Comparison of ENCODE assay signal across 22 cellular contexts in the genomic region with DNA sequence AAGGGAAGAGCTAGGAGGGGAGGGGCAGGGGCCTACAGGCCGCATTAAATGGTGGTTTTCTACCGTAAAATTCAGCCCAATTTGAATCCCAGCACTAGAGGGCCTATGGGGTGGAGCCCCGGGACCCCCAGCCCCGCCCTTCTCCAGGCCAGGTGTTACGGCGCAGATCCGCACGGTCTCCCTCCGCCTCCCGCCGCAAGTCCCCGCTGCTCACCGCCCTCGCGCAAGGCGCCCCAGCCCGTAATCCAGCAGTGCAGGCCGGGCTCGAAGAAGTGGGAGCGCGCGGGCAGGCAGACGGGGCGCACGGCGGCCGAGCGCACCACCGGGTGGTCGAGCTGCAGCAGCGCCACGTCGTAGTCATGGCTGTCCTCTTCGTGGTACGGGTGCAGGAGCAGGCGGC. TPM values are rescaled to one million over a fixed set of nuclear protein-coding genes. Genes with fewer than 3 reads are reported as not detected.
A peak's percentile ranks its signal among the peaks of the same experiment; 100 is the strongest.
DNase-seq lines count a peak whose midpoint lies in the region; ATAC-seq, FAIRE-seq and TF ChIP-seq lines count a peak whose summit lies in the region.
"Had no signal": no experiment of that assay in that cellular context is flagged by ENCODE, and none has a peak within 500 bp of the region (broad histone marks: within the 10 kb centered on the region; RNA-seq: fewer than 3 reads in every experiment).

No MANE protein-coding gene starts in this region.

- H3K4ac ChIP-seq in H9 (ENCODE audit: low read depth, low read length), result no peak overlapping the region
- H3K4ac ChIP-seq in H1 (replicated peaks; ENCODE audit: insufficient read length, low read depth, low read length), result no peak overlapping the region

- peak in 1 of 2 experiments; percentile 31; a peak in 1 of 4 replicates for TF ChIP-seq RAD21 in H1 (IDR thresholded peaks at IDR 0.05 in 1 of 2, conservative IDR thresholded peaks at IDR 0.05 in 1 of 2; ENCODE audit: low read depth in 2 of 2, low read length in 2 of 2)

- H2BK20ac ChIP-seq in H9 (ENCODE audit: low read depth, low read length, poor library complexity, severe bottlenecking) (no peak overlapping the region), H1 (ENCODE audit: low read length) (no peak overlapping the region)

- DNase-seq in Daoy (ENCODE audit: low read depth) (peak; percentile 27), H9 (peak; percentile 81), H1 (ENCODE audit: low read depth in 1 of 2, low spot score in 2 of 2) (peak; percentile 64 to 83), left kidney (ENCODE audit: low read depth, low spot score) (peak; percentile 79), sciatic nerve (ENCODE audit: low spot score) (no peak), kidney (no peak), brain microvascular endothelial cell (no peak)
- DNase-seq: activated naive CD4-positive, alpha-beta T cell treated with anti-CD3 and anti-CD28 coated beads, Interleukin-2, amount 50 U/mL, for 16 hours; activated T-cell treated with anti-CD3 and anti-CD28 coated beads, Interleukin-2, amount 50 U/mL, for 1 hour; COR-L47; GDM1; immature natural killer cell; NCI-H187; stimulated activated CD4-positive, alpha-beta T cell treated with anti-CD3 and anti-CD28 coated beads, Interleukin-2, amount 100 ng/mL, for 48 hours had no signal

- H3K23ac ChIP-seq in H9 (ENCODE audit: insufficient read length, low read depth, low read length), result no peak overlapping the region
- H3K23ac ChIP-seq in H1 (ENCODE audit: insufficient read length), result no peak overlapping the region

- no peak overlapping the region for H4K5ac ChIP-seq in H9 (ENCODE audit: insufficient read length, low read depth, low read length)
- no peak overlapping the region for H4K5ac ChIP-seq in H1 (ENCODE audit: insufficient read length, low read depth, low read length)

- H3K79me1 ChIP-seq in H9 (ENCODE audit: insufficient read depth, low read depth, low read length, poor library complexity, severe bottlenecking) (no peaks in the 10 kb centered on the region), H1 (ENCODE audit: low read depth, low read length) (no peaks in the 10 kb centered on the region)

- H3K27me3 Mint-ChIP-seq in H9 (ENCODE audit: low read depth), result peaks cover 47% of the 10 kb centered on the region

- H3K9ac ChIP-seq in H9 (ENCODE audit: extremely low read depth, insufficient read length, low read length) (no peak overlapping the region), H1 (replicated peaks in 1 of 4; ENCODE audit: extremely low read depth in 1 of 4, low read depth in 3 of 4, low read length in 3 of 4) (no peak overlapping the region; a peak in 1 of 7 replicates), kidney (ENCODE audit: low read length in 2 of 2) (no peak overlapping the region)

- H3K18ac ChIP-seq in H9 (ENCODE audit: insufficient read length, low read depth, low read length) (no peak overlapping the region), H1 (ENCODE audit: extremely low read depth, low read length) (peak overlapping the region; percentile 93)

- no peak overlapping the region for H3T11ph ChIP-seq in H9 (ENCODE audit: low read length)

- no peaks in the 10 kb centered on the region for H3K36me3 ChIP-seq in H1 (ENCODE audit: control insufficient read depth in 2 of 4, insufficient read depth in 4 of 4, low read length in 3 of 4)
- H3K36me3 ChIP-seq in kidney (ENCODE audit: control insufficient read depth in 1 of 2, insufficient read depth in 2 of 2, low read length in 2 of 2), result no peaks in the 10 kb centered on the region
- no peaks in the 10 kb centered on the region for H3K36me3 ChIP-seq in brain microvascular endothelial cell (replicated peaks)
- H3K36me3 ChIP-seq: pancreas had no signal

- peak; percentile 23; the same call in 1 of the 3 replicates for TF ChIP-seq CTCF in H9 (conservative IDR thresholded peaks at IDR 0.05)
- TF ChIP-seq CTCF in H1 (IDR thresholded peaks at IDR 0.05; ENCODE audit: control extremely low read depth in 1 of 3, insufficient read depth in 1 of 3, low read depth in 1 of 3, low read length in 3 of 3), result peak in 1 of 3 experiments; percentile 9; a peak in 1 of 4 replicates
- TF ChIP-seq CTCF in kidney (IDR thresholded peaks at IDR 0.05; ENCODE audit: borderline replicate concordance, extremely low read depth, insufficient read depth), result no peak
- TF ChIP-seq CTCF in brain microvascular endothelial cell (IDR thresholded peaks at IDR 0.05; ENCODE audit: low read depth, low read length, missing control alignments), result no peak

- H3K23me2 ChIP-seq in H9 (ENCODE audit: insufficient read length, low read depth, low read length, poor library complexity, severe bottlenecking) (peaks cover 3% of the 10 kb centered on the region), H1 (ENCODE audit: low read depth, low read length) (peaks cover 19% of the 10 kb centered on the region; the same call in 1 of the 2 replicates)

- H4K8ac ChIP-seq in H9 (replicated peaks; ENCODE audit: insufficient read length, low read depth, low read length), result no peak overlapping the region
- H4K8ac ChIP-seq in H1 (ENCODE audit: extremely low read depth, insufficient read depth, low read length), result peak overlapping the region; percentile 37; the same call in 1 of the 2 replicates

- H3K79me2 ChIP-seq in H9 (ENCODE audit: insufficient read depth, low read length) (no peaks in the 10 kb centered on the region), H1 (ENCODE audit: control insufficient read depth in 1 of 2, insufficient read depth in 2 of 2, low read length in 2 of 2) (no peaks in the 10 kb centered on the region)

- H3K9me3 Mint-ChIP-seq in H9, result no peaks in the 10 kb centered on the region; a peak in 1 of 5 replicates
- H3K9me3 Mint-ChIP-seq: immature natural killer cell had no signal

- H3K27me3 ChIP-seq in H9 (ENCODE audit: insufficient read depth, low read length) (peaks cover 16% of the 10 kb centered on the region), H1 (replicated peaks in 1 of 4; ENCODE audit: control insufficient read depth in 3 of 4, extremely low read depth in 1 of 4, insufficient read depth in 3 of 4, low read length in 3 of 4) (peaks cover 14 to 61% (median 56%) of the 10 kb centered on the region in 4 experiments), brain microvascular endothelial cell (replicated peaks) (peaks cover 12% of the 10 kb centered on the region)

- H2BK120ac ChIP-seq in H9 (ENCODE audit: low read depth, low read length, poor library complexity, severe bottlenecking), result no peak overlapping the region
- H2BK120ac ChIP-seq in H1 (replicated peaks; ENCODE audit: low read depth, low read length), result no peak overlapping the region

- peaks cover 2 to 9% (median 6%) of the 10 kb centered on the region in 3 experiments; a peak in 5 of 7 replicates for H3K36me3 Mint-ChIP-seq in H9 (ENCODE audit: insufficient read depth in 1 of 3, low read depth in 3 of 3)
- H3K36me3 Mint-ChIP-seq: immature natural killer cell had no signal

- H3K4me3 ChIP-seq in H1 (ENCODE audit: extremely low read depth in 1 of 4, insufficient read depth in 2 of 4, low read depth in 3 of 4, low read length in 4 of 4) (peak overlapping the region; percentile 23 to 55 (median 28); a peak in 6 of 8 replicates), kidney (ENCODE audit: low read length in 2 of 2) (no peak overlapping the region), brain microvascular endothelial cell (ENCODE audit: low read depth, low read length) (no peak overlapping the region)
- H3K4me3 ChIP-seq: GM12878, lung, pancreas had no signal

- 0 out of 2 replicates have a peak overlapping the region, but pooled peaks have one; percentile 69 for H3K14ac ChIP-seq in H9 (ENCODE audit: insufficient read depth, low read length)
- H3K14ac ChIP-seq in H1 (ENCODE audit: insufficient read length), result no peak overlapping the region

- H3K9me3 ChIP-seq in H9 (ENCODE audit: control insufficient read depth, low read depth, low read length), result no peaks in the 10 kb centered on the region
- H3K9me3 ChIP-seq in H1 (ENCODE audit: insufficient read depth in 2 of 2, low read depth in 1 of 2, low read length in 1 of 2), result peaks cover 0 to 3% of the 10 kb centered on the region in 2 experiments; a peak in 2 of 4 replicates
- H3K9me3 ChIP-seq in kidney (ENCODE audit: control insufficient read depth in 1 of 2, low read length in 2 of 2), result no peaks in the 10 kb centered on the region
- H3K9me3 ChIP-seq: pancreas had no signal

- ATAC-seq in sciatic nerve, result no peak
- ATAC-seq: GM12878, pancreas had no signal

- in situ Hi-C loops in brain microvascular endothelial cell (cut with HindIII; ENCODE audit: low pct_ligation_motif_present, low sequenced_read_pairs), result no loop called here

- H3K4me1 Mint-ChIP-seq in H9, result no peaks in the 10 kb centered on the region
- H3K4me1 Mint-ChIP-seq: immature natural killer cell had no signal

- WGBS in H9 (ENCODE audit: extremely low coverage, insufficient read length, low lambda C conversion rate), result no CpG with 5 or more reads among the region's 36 CpGs
- 5% methylated on average over 30 of the region's 36 CpGs; no CpG with 5 or more reads in 1 of the 2 experiments for WGBS in H1 (ENCODE audit: extremely low coverage in 1 of 2, insufficient coverage in 1 of 2, insufficient read length in 1 of 2, insufficient replicate concordance in 2 of 2, low coverage in 1 of 2, low lambda C conversion rate in 2 of 2, missing lambda C conversion rate in 1 of 2), 2 experiments

- no peak overlapping the region for H2BK12ac ChIP-seq in H9 (ENCODE audit: insufficient read length, low read depth, low read length)
- H2BK12ac ChIP-seq in H1 (ENCODE audit: low read depth, low read length), result 0 out of 2 replicates have a peak overlapping the region, but pooled peaks have one; percentile 75

- peak overlapping the region; percentile 12 to 51; a peak in 3 of 5 replicates for H3K4me3 Mint-ChIP-seq in H9
- H3K4me3 Mint-ChIP-seq: immature natural killer cell had no signal

- H3K4me1 ChIP-seq in H9 (ENCODE audit: insufficient read depth, low read length) (no peaks in the 10 kb centered on the region), H1 (replicated peaks in 1 of 4; ENCODE audit: control insufficient read depth in 3 of 4, insufficient read depth in 4 of 4, low read length in 3 of 4) (peaks cover 2 to 12% (median 5%) of the 10 kb centered on the region in 4 experiments; a peak in 4 of 7 replicates), kidney (ENCODE audit: control insufficient read depth in 1 of 2, insufficient read depth in 1 of 2, low read depth in 1 of 2, low read length in 2 of 2) (no peaks in the 10 kb centered on the region)
- H3K4me1 ChIP-seq: pancreas had no signal

- H2AK5ac ChIP-seq in H9 (ENCODE audit: insufficient read length, low read length) (no peak overlapping the region), H1 (ENCODE audit: low read depth, low read length) (no peak overlapping the region)

- H4K20me1 ChIP-seq in H9 (ENCODE audit: control insufficient read depth, insufficient read depth, insufficient read length) (peaks cover 2% of the 10 kb centered on the region), H1 (replicated peaks in 1 of 2; ENCODE audit: control insufficient read depth in 1 of 2, insufficient read depth in 2 of 2, low read length in 2 of 2) (peaks cover 0 to 15% of the 10 kb centered on the region in 2 experiments)

- no peak for TF ChIP-seq POLR2A in H1 (IDR thresholded peaks at IDR 0.05; ENCODE audit: control extremely low read depth in 1 of 2, low read depth in 2 of 2, low read length in 2 of 2)

- no peak overlapping the region for H3K27ac Mint-ChIP-seq in H9
- H3K27ac Mint-ChIP-seq: immature natural killer cell had no signal

- CTCF ChIA-PET in H1 (lab: Charles Lee; ENCODE audit: partially characterized antibody), result interaction anchor here (0.5 to 1.8 kb wide), 7 partner anchors 10 to 130 kb away, joined by 3 to 9 read pairs (median 3); no protein-coding TSS in a partner anchor

- no peak for TF ChIP-seq EP300 in H1 (IDR thresholded peaks at IDR 0.05; ENCODE audit: borderline replicate concordance in 1 of 2, low read depth in 2 of 2, low read length in 2 of 2)

- POLR2A ChIA-PET in H1 (lab: Charles Lee; ENCODE audit: partially characterized antibody), result interaction anchor here (0.8 to 1.8 kb wide), 2 partner anchors 17 to 81 kb away, joined by 4 to 5 read pairs; a partner anchor contains a TSS

- H4K91ac ChIP-seq in H9 (ENCODE audit: insufficient read length, low read depth, low read length) (no peak overlapping the region), H1 (replicated peaks; ENCODE audit: insufficient read length, low read length) (peak overlapping the region; percentile 91)

- H2BK15ac ChIP-seq in H9 (ENCODE audit: low read depth, low read length) (no peak overlapping the region), H1 (ENCODE audit: low read length) (no peak overlapping the region; the same call in 1 of the 2 replicates)

- H3K4me2 ChIP-seq in H9 (ENCODE audit: insufficient read depth, insufficient read length, low read length), result peak overlapping the region; percentile 38
- peak overlapping the region; percentile 60 to 92 for H3K4me2 ChIP-seq in H1 (ENCODE audit: insufficient read depth in 1 of 2, low read depth in 2 of 2, low read length in 2 of 2)

- FAIRE-seq in H1 (lab: Jason Lieb, UNC) (no peak), kidney (lab: Jason Lieb, UNC) (no peak)
- FAIRE-seq: endometrium, GM12878, pancreas, urothelium cell line had no signal

- H3K27ac ChIP-seq in H9 (ENCODE audit: insufficient read length, low read depth, low read length) (no peak overlapping the region), H1 (ENCODE audit: low read depth, low read length) (no peak overlapping the region), kidney (ENCODE audit: low read depth in 2 of 2, low read length in 2 of 2) (no peak overlapping the region), brain microvascular endothelial cell (no peak overlapping the region)
- H3K27ac ChIP-seq: pancreas had no signal

- H2AFZ ChIP-seq in H9 (ENCODE audit: low read length) (no peak overlapping the region), H1 (ENCODE audit: low read length) (no peak overlapping the region)

- H3K56ac ChIP-seq in H9 (ENCODE audit: insufficient read length, low read depth, low read length) (no peak overlapping the region), H1 (replicated peaks; ENCODE audit: insufficient read length, low read depth, low read length) (peak overlapping the region; percentile 56)

- H2BK5ac ChIP-seq in H9 (ENCODE audit: insufficient read length, low read length), result no peak overlapping the region
- H2BK5ac ChIP-seq in H1 (ENCODE audit: low read depth, low read length), result no peak overlapping the region

- intact Hi-C loops in sciatic nerve (cut with DNase I), result no loop called here
- intact Hi-C loops in kidney (cut with DNase I), result no loop called here

RNA-seq across cellular contexts. Expression of a gene that starts 17.3 kb away (rescaled TPM):
- 20.6 and 20.8 TPM in 2 replicates for total RNA-seq in Daoy (2014; rRNA removed; shearing (Covaris generic))
- total RNA-seq in H9 (2021) (34.1 and 36.8 TPM in 2 replicates), sciatic nerve (17.5 TPM), kidney (13.9 TPM)
- 35.8 and 39.4 TPM in 2 replicates for total RNA-seq in H1 (2021; fragmentation: NEBNext Ultra II Directional; extraction: Animal tissue kit (Norgen Biotek cat#: 25700))
- polyA plus RNA-seq in H1 (2011; rRNA removed) (44.0 and 69.0 TPM in 2 replicates), kidney (ENCODE audit: insufficient read depth, low read depth, low replicate concordance) (9.6 TPM)
- 47.9 TPM for polyA plus RNA-seq in H1 (2011; cell fraction: cytosol; rRNA removed)
- 87.7 TPM for polyA plus RNA-seq in H1 (2011; cell fraction: nucleus; rRNA removed)
- polyA plus RNA-seq in H1 (2012, experiment 1 of 2), result 24.9 to 38.8 TPM (median 38.0 TPM) in 4 replicates
- polyA plus RNA-seq in H1 (2012, experiment 2 of 2), result 36.2 TPM
- polyA plus RNA-seq in H1 (2013, experiment 1 of 2), result 21.4 TPM
- 23.8 TPM for polyA plus RNA-seq in H1 (2013, experiment 2 of 2)
- 22.1 and 45.1 TPM in 2 replicates for polyA minus RNA-seq in H1 (2011; rRNA and poly(A)+ RNA removed)
- polyA minus RNA-seq in H1 (2011; cell fraction: cytosol; rRNA and poly(A)+ RNA removed), result 20.6 TPM
- 27.7 TPM for polyA minus RNA-seq in H1 (2011; cell fraction: nucleus; rRNA and poly(A)+ RNA removed)

RNA-seq across cellular contexts. Expression of a gene that starts 40.7 kb away (rescaled TPM):
- total RNA-seq in Daoy (2014; rRNA removed; shearing (Covaris generic)), result not detected in 2 replicates
- total RNA-seq in H9 (2021) (not detected in 2 replicates), sciatic nerve (not detected), kidney (1.4 TPM)
- total RNA-seq in H1 (2021; fragmentation: NEBNext Ultra II Directional; extraction: Animal tissue kit (Norgen Biotek cat#: 25700)), result not detected in 2 replicates
- polyA plus RNA-seq in H1 (2011; rRNA removed) (0.02 and 0.05 TPM in 2 replicates), kidney (ENCODE audit: insufficient read depth, low read depth, low replicate concordance) (not detected)
- polyA plus RNA-seq in H1 (2011; cell fraction: cytosol; rRNA removed), result 0.06 TPM
- polyA plus RNA-seq in H1 (2011; cell fraction: nucleus; rRNA removed), result 0.19 TPM
- polyA plus RNA-seq in H1 (2012, experiment 1 of 2), result 0.13 to 0.27 TPM (median 0.19 TPM) in 4 replicates
- polyA plus RNA-seq in H1 (2012, experiment 2 of 2), result 0.09 TPM
- polyA plus RNA-seq in H1 (2013, experiment 1 of 2), result 0.02 TPM
- polyA plus RNA-seq in H1 (2013, experiment 2 of 2), result 0.02 TPM
- polyA minus RNA-seq in H1 (2011; rRNA and poly(A)+ RNA removed), result not detected in 2 replicates
- polyA minus RNA-seq in H1 (2011; cell fraction: cytosol; rRNA and poly(A)+ RNA removed), result not detected
- not detected for polyA minus RNA-seq in H1 (2011; cell fraction: nucleus; rRNA and poly(A)+ RNA removed)
- total RNA-seq: MCF 10A, myocyte, skeletal muscle tissue had no signal

RNA-seq across cellular contexts. Expression of a gene that starts 49.3 kb away (rescaled TPM):
- 66.4 and 67.3 TPM in 2 replicates for total RNA-seq in Daoy (2014; rRNA removed; shearing (Covaris generic))
- total RNA-seq in H9 (2021) (70.5 and 72.8 TPM in 2 replicates), sciatic nerve (36.4 TPM), kidney (44.4 TPM)
- total RNA-seq in H1 (2021; fragmentation: NEBNext Ultra II Directional; extraction: Animal tissue kit (Norgen Biotek cat#: 25700)), result 86.0 and 89.9 TPM in 2 replicates
- polyA plus RNA-seq in H1 (2011; rRNA removed) (124 and 229 TPM in 2 replicates), kidney (ENCODE audit: insufficient read depth, low read depth, low replicate concordance) (167 TPM)
- polyA plus RNA-seq in H1 (2011; cell fraction: cytosol; rRNA removed), result 146 TPM
- 185 TPM for polyA plus RNA-seq in H1 (2011; cell fraction: nucleus; rRNA removed)
- 52.9 to 98.2 TPM (median 88.2 TPM) in 4 replicates for polyA plus RNA-seq in H1 (2012, experiment 1 of 2)
- 88.4 TPM for polyA plus RNA-seq in H1 (2012, experiment 2 of 2)
- 83.0 TPM for polyA plus RNA-seq in H1 (2013, experiment 1 of 2)
- polyA plus RNA-seq in H1 (2013, experiment 2 of 2), result 81.8 TPM
- 13.0 and 20.1 TPM in 2 replicates for polyA minus RNA-seq in H1 (2011; rRNA and poly(A)+ RNA removed)
- polyA minus RNA-seq in H1 (2011; cell fraction: cytosol; rRNA and poly(A)+ RNA removed), result 66.1 TPM
- polyA minus RNA-seq in H1 (2011; cell fraction: nucleus; rRNA and poly(A)+ RNA removed), result 39.9 TPM

RNA-seq across cellular contexts. Expression of a gene that starts 49.6 kb away (rescaled TPM):
- total RNA-seq in Daoy (2014; rRNA removed; shearing (Covaris generic)), result 27.6 and 30.8 TPM in 2 replicates
- total RNA-seq in H9 (2021) (31.2 and 31.9 TPM in 2 replicates), sciatic nerve (20.6 TPM), kidney (48.7 TPM)
- 22.6 and 23.6 TPM in 2 replicates for total RNA-seq in H1 (2021; fragmentation: NEBNext Ultra II Directional; extraction: Animal tissue kit (Norgen Biotek cat#: 25700))
- polyA plus RNA-seq in H1 (2011; rRNA removed) (61.6 and 82.8 TPM in 2 replicates), kidney (ENCODE audit: insufficient read depth, low read depth, low replicate concordance) (283 TPM)
- 53.6 TPM for polyA plus RNA-seq in H1 (2011; cell fraction: cytosol; rRNA removed)
- polyA plus RNA-seq in H1 (2011; cell fraction: nucleus; rRNA removed), result 57.3 TPM
- 20.0 to 33.4 TPM (median 31.7 TPM) in 4 replicates for polyA plus RNA-seq in H1 (2012, experiment 1 of 2)
- polyA plus RNA-seq in H1 (2012, experiment 2 of 2), result 46.9 TPM
- polyA plus RNA-seq in H1 (2013, experiment 1 of 2), result 21.6 TPM
- 21.2 TPM for polyA plus RNA-seq in H1 (2013, experiment 2 of 2)
- polyA minus RNA-seq in H1 (2011; rRNA and poly(A)+ RNA removed), result 15.3 and 16.1 TPM in 2 replicates
- polyA minus RNA-seq in H1 (2011; cell fraction: cytosol; rRNA and poly(A)+ RNA removed), result 15.0 TPM
- 24.1 TPM for polyA minus RNA-seq in H1 (2011; cell fraction: nucleus; rRNA and poly(A)+ RNA removed)

Comparison
In these comparisons a context has a peak if more than half of its experiments do, and no peak if none do; other contexts are left out.
1. DNase-seq: peak in Daoy (single experiment), H9 (single experiment), H1 (2 of 2) and left kidney (single experiment); none in sciatic nerve (single experiment), kidney (single experiment) and brain microvascular endothelial cell (single experiment).
2. H3K4me3 ChIP-seq: peak in H1 (4 of 4); none in kidney (0 of 2) and brain microvascular endothelial cell (single experiment).